In genomic region chr11:43834291-43834690, GRCh38 we compare ENCODE assay signal across 18 cellular contexts. TPM values are rescaled to one million over a fixed set of nuclear protein-coding genes. Genes with fewer than 3 reads are reported as not detected.
DNase-seq lines count a peak whose midpoint lies in the region; TF ChIP-seq lines count a peak whose summit lies in the region.
"Had no signal": no experiment of that assay in that cellular context is flagged by ENCODE, and none has a peak within 500 bp of the region (broad histone marks: within the 10 kb centered on the region; RNA-seq: fewer than 3 reads in every experiment).

No MANE protein-coding gene starts in this region.

- H3K27ac ChIP-seq in esophagus muscularis mucosa (replicated peaks in 1 of 4) (peak overlapping the region; percentile 40 to 63 (median 51)), neutrophil (peak overlapping the region; percentile 16), sigmoid colon (peak overlapping the region in 1 of 4 donors; percentile 63), spleen (no peak overlapping the region)
- H3K27ac ChIP-seq: 22Rv1, HL-60 had no signal

- whole genome bisulfite sequencing in esophagus muscularis mucosa = 55% methylated on average over 2 of the region's 2 CpGs
- 31 to 71% methylated on average over 2 of the region's 2 CpGs for WGBS in sigmoid colon, 2 donors
- WGBS in spleen, 5 donors = 87 to 97% (median 91%) methylated on average over 2 of the region's 2 CpGs

- H3K27me3 ChIP-seq in esophagus muscularis mucosa (no peaks in the 10 kb centered on the region), neutrophil (no peaks in the 10 kb centered on the region), MG63 (no peaks in the 10 kb centered on the region), sigmoid colon (no peaks in the 10 kb centered on the region), spleen (replicated peaks in 1 of 7) (no peaks in the 10 kb centered on the region)

- H3K9me3 ChIP-seq in esophagus muscularis mucosa (no peaks in the 10 kb centered on the region), neutrophil (no peaks in the 10 kb centered on the region), MG63 (no peaks in the 10 kb centered on the region), sigmoid colon (no peaks in the 10 kb centered on the region), spleen (no peaks in the 10 kb centered on the region)
- H3K9me3 ChIP-seq: SK-N-SH had no signal

- peak in 2 of 3 experiments; percentile 14 to 58 for DNase-seq in NCI-H1417 (lab: John Stamatoyannopoulos, UW)
- DNase-seq in NCI-H1417 treated with DMSO at 0.1 percent for 48 hours (lab: John Stamatoyannopoulos, UW) = no peak
- DNase-seq in NCI-H748 treated with DMSO at 0.1 percent for 48 hours (lab: John Stamatoyannopoulos, UW) = peak; percentile 48
- DNase-seq in esophagus muscularis mucosa (ENCODE audit: extremely low spot score) = no peak
- no peak for DNase-seq in MG63
- no peak for DNase-seq in sigmoid colon
- no peak for DNase-seq in spleen
- DNase-seq: DMS79 treated with DMSO at 0.1 percent for 48 hours, H9, NCI-H1048, NCI-H187, NCI-H446, NCI-H526 treated with DMSO at 0.1 percent for 48 hours, SHP77 treated with DMSO at 0.1 percent for 48 hours had no signal

- TF ChIP-seq CTCF in esophagus muscularis mucosa (IDR thresholded peaks at IDR 0.05) = no peak
- no peak for TF ChIP-seq CTCF in neutrophil (IDR thresholded peaks at IDR 0.05)
- TF ChIP-seq CTCF in sigmoid colon (IDR thresholded peaks at IDR 0.05) = no peak
- TF ChIP-seq CTCF in spleen (IDR thresholded peaks at IDR 0.05 in 8 of 11, conservative IDR thresholded peaks at IDR 0.05 in 3 of 11) = no peak

- TF ChIP-seq EP300 in esophagus muscularis mucosa (IDR thresholded peaks at IDR 0.05) (no peak), sigmoid colon (IDR thresholded peaks at IDR 0.05) (no peak)

- H3K36me3 ChIP-seq in esophagus muscularis mucosa (peaks cover 0 to 4% (median 0%) of the 10 kb centered on the region in 4 donors), neutrophil (peaks cover 24% of the 10 kb centered on the region), MG63 (peaks cover 5% of the 10 kb centered on the region), sigmoid colon (peaks cover 0 to 6% (median 0%) of the 10 kb centered on the region in 4 donors), spleen (peaks cover 0 to 46% (median 14%) of the 10 kb centered on the region in 6 donors)

- intact Hi-C loops in esophagus muscularis mucosa (cut with DNase I) (no loop called here), sigmoid colon (cut with DNase I) (no loop called here), spleen (cut with DNase I; ENCODE audit: low total_unique reads) (no loop called here)

- H3K4me3 ChIP-seq in esophagus muscularis mucosa (no peak overlapping the region), neutrophil (ENCODE audit: low read depth in 1 of 2, low read length in 1 of 2) (no peak overlapping the region), MG63 (no peak overlapping the region), sigmoid colon (no peak overlapping the region), spleen (no peak overlapping the region)

- H3K4me1 ChIP-seq in esophagus muscularis mucosa (peaks cover 14 to 69% (median 49%) of the 10 kb centered on the region in 4 donors), neutrophil (ENCODE audit: control insufficient read depth in 1 of 2, insufficient read depth in 1 of 2, low read depth in 1 of 2, low read length in 1 of 2) (peaks cover 12 to 16% of the 10 kb centered on the region in 2 experiments), sigmoid colon (peaks cover 0 to 16% (median 9%) of the 10 kb centered on the region in 4 donors), spleen (peaks cover 0 to 8% (median 2%) of the 10 kb centered on the region in 6 donors)

- TF ChIP-seq POLR2A in esophagus muscularis mucosa (IDR thresholded peaks at IDR 0.05; ENCODE audit: low read depth) (no peak), sigmoid colon (IDR thresholded peaks at IDR 0.05) (no peak), spleen (IDR thresholded peaks at IDR 0.05) (no peak)

RNA-seq across cellular contexts. Expression of gene ALKBH3, which starts 46.3 kb away (rescaled TPM):
- 10 to 100 TPM; 17.4 to 38.2 (median 24.6) TPM for total RNA-seq in esophagus muscularis mucosa
- total RNA-seq in MG63 (2014; rRNA removed; shearing (Covaris generic); ENCODE audit: low replicate concordance) = 59.3 and 129 TPM in 2 replicates
- total RNA-seq in sigmoid colon = 10 to 100 TPM; 25.7 to 31.2 (median 30.6) TPM
- 10 to 100 TPM; 15.7 to 27.3 (median 22.8) TPM for polyA plus RNA-seq in sigmoid colon
- total RNA-seq in spleen = 10 to 100 TPM; 21.6 to 42.2 (median 31.7) TPM
- polyA plus RNA-seq in spleen = 10 to 100 TPM; 28.2 to 36.6 (median 33.5) TPM

Comparison
In these comparisons a context has a peak if more than half of its experiments do, and no peak if none do; other contexts are left out.
1. DNase-seq: peak in NCI-H1417 (2 of 3) and NCI-H748 treated with DMSO at 0.1 percent for 48 hours (single experiment); none in NCI-H1417 treated with DMSO at 0.1 percent for 48 hours (single experiment), esophagus muscularis mucosa (single experiment), MG63 (single experiment), sigmoid colon (single experiment) and spleen (single experiment).
2. H3K27ac ChIP-seq: peak in esophagus muscularis mucosa (4 of 4) and neutrophil (single experiment); none in spleen (0 of 8).